20 cellular contexts compared by ENCODE assay signal in the genomic region with DNA sequence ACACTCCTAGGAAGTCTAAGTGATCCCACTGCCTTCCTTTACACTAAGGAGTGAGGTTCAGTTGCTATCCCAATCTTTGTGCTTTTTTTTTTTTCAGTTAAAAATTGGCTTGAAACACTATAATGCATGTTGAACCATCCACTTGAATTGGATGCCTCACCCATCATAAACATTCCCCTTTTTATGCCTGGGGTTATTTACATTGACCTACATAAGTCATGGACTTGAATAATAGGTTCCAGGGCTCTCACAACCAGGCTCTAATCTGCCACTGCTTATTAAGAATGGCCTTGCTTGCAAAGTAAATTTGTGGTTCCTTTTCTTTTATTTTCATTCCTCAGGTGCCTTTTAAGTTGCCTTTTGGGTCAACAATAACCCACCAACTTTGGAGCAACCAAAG.
A peak's percentile ranks its signal among the peaks of the same experiment; 100 is the strongest.
DNase-seq lines count a peak whose midpoint lies in the region; ATAC-seq and TF ChIP-seq lines count a peak whose summit lies in the region.
"Had no signal": no experiment of that assay in that cellular context is flagged by ENCODE, and none has a peak within 500 bp of the region (broad histone marks: within the 10 kb centered on the region; RNA-seq: fewer than 3 reads in every experiment).

No MANE protein-coding gene starts in this region.

- H3K4me2 ChIP-seq in mammary epithelial cell (ENCODE audit: insufficient read depth, low read depth, low read length) (no peak overlapping the region), PC-3 (ENCODE audit: low read length) (no peak overlapping the region)
- H3K4me2 ChIP-seq: PC-9 had no signal

- H3K9me3 Mint-ChIP-seq in MCF 10A (ENCODE audit: unreplicated experiment) (peaks cover 9% of the 10 kb centered on the region), type B pancreatic cell (peaks cover 16% of the 10 kb centered on the region)
- H3K9me3 Mint-ChIP-seq in stimulated activated effector memory CD8-positive, alpha-beta T cell treated with anti-CD3 and anti-CD28 coated beads, Interleukin-12 subunit alpha, Interleukin-12 subunit beta, amount 100 ng/mL, for 72 hours = peaks cover 12% of the 10 kb centered on the region

- peak; percentile 25 for DNase-seq in MCF 10A (ENCODE audit: unreplicated experiment)
- DNase-seq in mammary epithelial cell = no peak
- peak; percentile 75 for DNase-seq in NCI-H146 (lab: John Stamatoyannopoulos, UW)
- peak; percentile 15 for DNase-seq in PC-3
- no peak for DNase-seq in type B pancreatic cell (ENCODE audit: extremely low spot score, unreplicated experiment)
- DNase-seq in SJCRH30 = no peak
- no peak for DNase-seq in stimulated activated effector memory CD8-positive, alpha-beta T cell treated with anti-CD3 and anti-CD28 coated beads, Interleukin-12 subunit alpha, Interleukin-12 subunit beta, amount 100 ng/mL, for 72 hours (ENCODE audit: low spot score in 2 of 2)
- DNase-seq in germinal center (ENCODE audit: low spot score) = no peak
- DNase-seq: C1 segment of cervical spinal cord; Caco-2; CD4-positive, alpha-beta memory T cell; NCI-H1092 treated with DMSO at 0.1 percent for 48 hours; NCI-H187 treated with DMSO at 0.1 percent for 48 hours; NCI-H2107; NCI-H510A; NCI-H774; PC-9; SHP77 had no signal

- POLR2A ChIA-PET in MCF 10A (lab: Yijun Ruan, JAX) (interaction anchor here (1.0 kb wide), 1 partner anchor 9 kb away, joined by 3 read pairs; no protein-coding TSS in a partner anchor), PC-3 (lab: Charles Lee; ENCODE audit: unreplicated experiment) (no interaction called here)

- BruUV-seq in MCF 10A (replicated peaks; lab: Mats Ljungman, UMichigan) = no TSS peak
- BruUV-seq in mammary epithelial cell (replicated peaks; lab: Mats Ljungman, UMichigan) = no TSS peak
- BruUV-seq in PC-3 (replicated peaks; lab: Mats Ljungman, UMichigan) = no TSS peak

- H3K27ac Mint-ChIP-seq in MCF 10A (ENCODE audit: low read depth, unreplicated experiment) = no peak overlapping the region
- H3K27ac Mint-ChIP-seq in type B pancreatic cell = peak overlapping the region; percentile 5
- no peak overlapping the region for H3K27ac Mint-ChIP-seq in stimulated activated effector memory CD8-positive, alpha-beta T cell treated with anti-CD3 and anti-CD28 coated beads, Interleukin-12 subunit alpha, Interleukin-12 subunit beta, amount 100 ng/mL, for 72 hours
- H3K27ac Mint-ChIP-seq: CD4-positive, alpha-beta memory T cell had no signal

- in situ Hi-C loops in mammary epithelial cell (cut with MboI; ENCODE audit: low sequenced_read_pairs in 2 of 2) = no loop called here

- H3K27me3 Mint-ChIP-seq in MCF 10A (ENCODE audit: insufficient read depth, unreplicated experiment) (peaks cover 8% of the 10 kb centered on the region), type B pancreatic cell (no peaks in the 10 kb centered on the region)
- H3K27me3 Mint-ChIP-seq: CD4-positive, alpha-beta memory T cell had no signal

- no peaks in the 10 kb centered on the region for H3K36me3 ChIP-seq in mammary epithelial cell (ENCODE audit: insufficient read depth, low read length)
- H3K36me3 ChIP-seq in PC-3 (ENCODE audit: low read depth, low read length) = no peaks in the 10 kb centered on the region
- H3K36me3 ChIP-seq in SJCRH30 = no peaks in the 10 kb centered on the region

- H3K79me2 ChIP-seq in mammary epithelial cell (ENCODE audit: insufficient read depth, low read length) (no peaks in the 10 kb centered on the region), PC-3 (ENCODE audit: low read length) (no peaks in the 10 kb centered on the region)

- H3K9me2 ChIP-seq in PC-3 (replicated peaks; ENCODE audit: low read length) = no peaks in the 10 kb centered on the region

- H3K4me3 Mint-ChIP-seq in MCF 10A (ENCODE audit: unreplicated experiment) (no peak overlapping the region), type B pancreatic cell (peak overlapping the region; percentile 25)
- H3K4me3 Mint-ChIP-seq in stimulated activated effector memory CD8-positive, alpha-beta T cell treated with anti-CD3 and anti-CD28 coated beads, Interleukin-12 subunit alpha, Interleukin-12 subunit beta, amount 100 ng/mL, for 72 hours = no peak overlapping the region
- H3K4me3 Mint-ChIP-seq: CD4-positive, alpha-beta memory T cell had no signal

- intact Hi-C loops in MCF 10A (cut with micrococcal nuclease) (no loop called here), mammary epithelial cell (cut with micrococcal nuclease) (no loop called here), PC-3 (cut with micrococcal nuclease) (no loop called here)

- CTCF ChIA-PET in MCF 10A (lab: Yijun Ruan, JAX) = no interaction called here
- CTCF ChIA-PET in mammary epithelial cell (lab: Charles Lee; ENCODE audit: low non-redundant PET) = no interaction called here
- CTCF ChIA-PET in PC-3 (lab: Charles Lee) = no interaction called here

- no peak for ATAC-seq in PC-3
- no peak for ATAC-seq in stimulated activated effector memory CD8-positive, alpha-beta T cell treated with anti-CD3 and anti-CD28 coated beads, Interleukin-12 subunit alpha, Interleukin-12 subunit beta, amount 100 ng/mL, for 72 hours
- ATAC-seq: HCT116 had no signal

- H3K27ac ChIP-seq in mammary epithelial cell (ENCODE audit: insufficient read depth, low read depth, low read length) = no peak overlapping the region
- no peak overlapping the region for H3K27ac ChIP-seq in PC-3 (ENCODE audit: low read length)
- H3K27ac ChIP-seq in SJCRH30 = no peak overlapping the region
- H3K27ac ChIP-seq: PC-9, SK-N-MC had no signal

- H3K4me3 ChIP-seq in mammary epithelial cell (replicated peaks in 1 of 3; ENCODE audit: insufficient read depth in 1 of 3, low read depth in 2 of 3, low read length in 3 of 3) = no peak overlapping the region
- no peak overlapping the region for H3K4me3 ChIP-seq in PC-3 (ENCODE audit: low read length)
- no peak overlapping the region for H3K4me3 ChIP-seq in SJCRH30
- H3K4me3 ChIP-seq: PC-9, SK-N-MC had no signal

- no peak overlapping the region for H2AFZ ChIP-seq in mammary epithelial cell (ENCODE audit: low read depth, low read length)
- no peak overlapping the region for H2AFZ ChIP-seq in PC-3 (ENCODE audit: low read length)
- H2AFZ ChIP-seq: PC-9 had no signal

- no peaks in the 10 kb centered on the region for H3K4me1 Mint-ChIP-seq in MCF 10A (ENCODE audit: insufficient read depth, unreplicated experiment)
- peaks cover 6% of the 10 kb centered on the region for H3K4me1 Mint-ChIP-seq in type B pancreatic cell (ENCODE audit: unreplicated experiment)
- H3K4me1 Mint-ChIP-seq in stimulated activated effector memory CD8-positive, alpha-beta T cell treated with anti-CD3 and anti-CD28 coated beads, Interleukin-12 subunit alpha, Interleukin-12 subunit beta, amount 100 ng/mL, for 72 hours = no peaks in the 10 kb centered on the region
- H3K4me1 Mint-ChIP-seq: CD4-positive, alpha-beta memory T cell had no signal

- no peak for TF ChIP-seq CTCF in MCF 10A (IDR thresholded peaks at IDR 0.05; ENCODE audit: unreplicated experiment)
- no peak for TF ChIP-seq CTCF in mammary epithelial cell (conservative IDR thresholded peaks at IDR 0.05 in 1 of 2, IDR thresholded peaks at IDR 0.05 in 1 of 2; ENCODE audit: extremely low read depth in 1 of 2, insufficient read depth in 1 of 2, low read depth in 1 of 2, low read length in 2 of 2)
- TF ChIP-seq CTCF in PC-3 (conservative IDR thresholded peaks at IDR 0.05; ENCODE audit: low read depth, low read length) = no peak
- no peak for TF ChIP-seq CTCF in type B pancreatic cell (conservative IDR thresholded peaks at IDR 0.05)

- H3K36me3 Mint-ChIP-seq in MCF 10A (ENCODE audit: insufficient read depth, unreplicated experiment) = no peaks in the 10 kb centered on the region
- peaks cover 13% of the 10 kb centered on the region for H3K36me3 Mint-ChIP-seq in type B pancreatic cell
- H3K36me3 Mint-ChIP-seq in stimulated activated effector memory CD8-positive, alpha-beta T cell treated with anti-CD3 and anti-CD28 coated beads, Interleukin-12 subunit alpha, Interleukin-12 subunit beta, amount 100 ng/mL, for 72 hours = no peaks in the 10 kb centered on the region
- H3K36me3 Mint-ChIP-seq: CD4-positive, alpha-beta memory T cell had no signal

- H4K20me1 ChIP-seq in mammary epithelial cell (ENCODE audit: insufficient read depth, low read length) = no peaks in the 10 kb centered on the region
- no peaks in the 10 kb centered on the region for H4K20me1 ChIP-seq in PC-3 (ENCODE audit: low read length)

- H3K4me1 ChIP-seq in mammary epithelial cell (ENCODE audit: insufficient read depth, low read length) = no peaks in the 10 kb centered on the region
- no peaks in the 10 kb centered on the region for H3K4me1 ChIP-seq in PC-3 (ENCODE audit: insufficient read depth, low read length)
- no peaks in the 10 kb centered on the region for H3K4me1 ChIP-seq in SJCRH30
- H3K4me1 ChIP-seq: Caco-2 had no signal

- H3K27me3 ChIP-seq in mammary epithelial cell (ENCODE audit: insufficient read depth, low read length) = no peaks in the 10 kb centered on the region
- H3K27me3 ChIP-seq in PC-3 (ENCODE audit: low read length) = peaks cover 48% of the 10 kb centered on the region
- peaks cover 3% of the 10 kb centered on the region; the same call in 1 of the 2 replicates for H3K27me3 ChIP-seq in SJCRH30

- dilution Hi-C loops in mammary epithelial cell (cut with HindIII; ENCODE audit: low sequenced_read_pairs) = no loop called here

- no peaks in the 10 kb centered on the region for H3K9me3 ChIP-seq in mammary epithelial cell (replicated peaks; ENCODE audit: insufficient read depth, low read length)
- no peaks in the 10 kb centered on the region for H3K9me3 ChIP-seq in PC-3 (ENCODE audit: low read length)
- H3K9me3 ChIP-seq in SJCRH30 (replicated peaks) = no peaks in the 10 kb centered on the region
- H3K9me3 ChIP-seq: Caco-2 had no signal

- H3K9ac ChIP-seq in mammary epithelial cell (ENCODE audit: insufficient read depth, low read length) (no peak overlapping the region), PC-3 (ENCODE audit: low read length) (no peak overlapping the region)

- no peaks in the 10 kb centered on the region for H3F3A ChIP-seq in PC-3 (ENCODE audit: low read length, unreplicated experiment)

Comparison
In these comparisons a context has a peak if more than half of its experiments do, and no peak if none do; other contexts are left out.
1. DNase-seq: peak in MCF 10A (single experiment), NCI-H146 (single experiment) and PC-3 (single experiment); none in mammary epithelial cell (single experiment), type B pancreatic cell (single experiment), SJCRH30 (0 of 2), stimulated activated effector memory CD8-positive, alpha-beta T cell treated with anti-CD3 and anti-CD28 coated beads, Interleukin-12 subunit alpha, Interleukin-12 subunit beta, amount 100 ng/mL, for 72 hours (0 of 2) and germinal center (single experiment).